ENCODE assay signal across 10 cellular contexts in genomic region chr6:41009669-41010068, GRCh38. TPM values are rescaled to one million over a fixed set of nuclear protein-coding genes. Genes with fewer than 3 reads are reported as not detected.
"Had no signal": no experiment of that assay in that cellular context is flagged by ENCODE, and none has a peak within 500 bp of the region (broad histone marks: within the 10 kb centered on the region; RNA-seq: fewer than 3 reads in every experiment).

No MANE protein-coding gene starts in this region.

- H3K27ac ChIP-seq: HL-60 had no signal

- ATAC-seq: GM23338 had no signal

- DNase-seq: H9, HCEC 1CT, HFFc6, KG1 had no signal

- FAIRE-seq: H1, H54 had no signal

- H3K4me3 ChIP-seq: GM23338 had no signal

- H3K4me2 ChIP-seq: GM23338 had no signal

- H2AFZ ChIP-seq: GM23338 had no signal

RNA-seq across cellular contexts. Expression of gene UNC5CL, which starts 29.4 kb away (rescaled TPM):
- total RNA-seq: HFFc6 had no signal

RNA-seq across cellular contexts. Expression of gene TSPO2, which starts 32.6 kb away (rescaled TPM):
- total RNA-seq: GM23338, H1, H9, HFFc6 had no signal
- polyA plus RNA-seq: H1, IgD-negative memory B cell had no signal

RNA-seq across cellular contexts. Expression of gene APOBEC2, which starts 43.3 kb away (rescaled TPM):
- total RNA-seq: GM23338, H1, H9, HFFc6, HT1080 had no signal
- polyA plus RNA-seq: H1 had no signal
